In the genomic region with DNA sequence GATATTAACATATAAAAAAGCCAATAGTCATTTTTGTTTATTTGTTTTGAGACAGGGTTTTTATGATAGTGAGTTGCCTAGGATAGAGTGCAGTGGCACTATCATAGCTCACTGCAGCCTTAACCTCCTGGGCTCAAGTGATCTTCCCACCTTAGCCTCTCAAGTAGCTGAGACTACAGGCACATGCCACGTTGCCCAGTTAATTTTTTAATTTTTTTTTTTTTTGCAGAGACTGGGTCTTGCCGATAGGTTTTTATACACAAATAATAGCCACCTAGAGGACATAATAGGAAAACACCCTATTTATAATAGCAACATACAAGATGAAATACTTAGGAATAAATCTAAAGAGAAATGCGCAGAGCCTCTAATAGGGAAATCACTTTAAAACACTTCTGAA, we compare ENCODE assay signal across 8 cellular contexts. TPM values are rescaled to one million over a fixed set of nuclear protein-coding genes. Genes with fewer than 3 reads are reported as not detected.
A peak's percentile ranks its signal among the peaks of the same experiment; 100 is the strongest.
DNase-seq lines count a peak whose midpoint lies in the region; ATAC-seq and TF ChIP-seq lines count a peak whose summit lies in the region.

No MANE protein-coding gene starts in this region.

- H3K27me3 Mint-ChIP-seq in activated B cell treated with CpG ODN at 0.5 μM for 24 hours: no peaks in the 10 kb centered on the region
- H3K27me3 Mint-ChIP-seq in immature natural killer cell (ENCODE audit: low read depth in 3 of 3): no peaks in the 10 kb centered on the region

- H3K9me3 Mint-ChIP-seq in activated B cell treated with CpG ODN at 0.5 μM for 24 hours (no peaks in the 10 kb centered on the region), immature natural killer cell (no peaks in the 10 kb centered on the region)

- H3K36me3 Mint-ChIP-seq in activated B cell treated with CpG ODN at 0.5 μM for 24 hours (ENCODE audit: low read depth): peaks cover 49% of the 10 kb centered on the region
- H3K36me3 Mint-ChIP-seq in immature natural killer cell: peaks cover 0 to 16% (median 8%) of the 10 kb centered on the region in 3 donors

- H3K4me3 ChIP-seq in A673 (ENCODE audit: low read depth, low read length, poor library complexity, severe bottlenecking) (no peak overlapping the region), GM12864 (ENCODE audit: low read depth, low read length) (no peak overlapping the region)
- H3K4me3 ChIP-seq in effector memory CD4-positive, alpha-beta T cell (ENCODE audit: insufficient read depth, low read depth, low read length, poor library complexity, severe bottlenecking): no peak overlapping the region

- H3K27ac Mint-ChIP-seq in activated B cell treated with CpG ODN at 0.5 μM for 24 hours (no peak overlapping the region), immature natural killer cell (peak overlapping the region in 4 of 6 donors; percentile 27 to 71 (median 41))

- no TSS peak for BruUV-seq in A673 (replicated peaks; lab: Mats Ljungman, UMichigan)

- H3K4me1 Mint-ChIP-seq in activated B cell treated with CpG ODN at 0.5 μM for 24 hours: peaks cover 26% of the 10 kb centered on the region
- peaks cover 24 to 59% of the 10 kb centered on the region in 2 donors for H3K4me1 Mint-ChIP-seq in immature natural killer cell

- H3K4me3 Mint-ChIP-seq in activated B cell treated with CpG ODN at 0.5 μM for 24 hours (no peak overlapping the region), immature natural killer cell (no peak overlapping the region)

- POLR2A ChIA-PET in A673 (lab: Charles Lee; ENCODE audit: low non-redundant PET) (interaction anchor here (0.7 kb wide), 1 partner anchor 43 kb away, joined by 4 read pairs; no protein-coding TSS in a partner anchor), activated B cell treated with CpG ODN at 0.5 μM for 24 hours (lab: Charles Lee) (interaction anchor here (0.7 to 0.8 kb wide), 2 partner anchors 34 to 49 kb away, joined by 3 to 4 read pairs; no protein-coding TSS in a partner anchor)

- in situ Hi-C loops in GM13976 (cut with MboI; ENCODE audit: low sequenced_read_pairs, unreplicated experiment): no loop called here

- no peak overlapping the region for H3K27ac ChIP-seq in A673 (ENCODE audit: low read depth, low read length, poor library complexity, severe bottlenecking)
- H3K27ac ChIP-seq in effector memory CD4-positive, alpha-beta T cell (ENCODE audit: insufficient read depth, low read length, poor library complexity, severe bottlenecking): no peak overlapping the region

- peaks cover 41% of the 10 kb centered on the region for H3K36me3 ChIP-seq in A673 (ENCODE audit: insufficient read depth, low read length, poor library complexity, severe bottlenecking)
- peaks cover 21% of the 10 kb centered on the region for H3K36me3 ChIP-seq in effector memory CD4-positive, alpha-beta T cell (ENCODE audit: control insufficient read depth, insufficient read depth, low read length)

- intact Hi-C loops in A673 (cut with micrococcal nuclease; ENCODE audit: unreplicated experiment): no loop called here
- intact Hi-C loops in activated B cell treated with CpG ODN at 0.5 μM for 24 hours (cut with micrococcal nuclease): loop anchor here (1.0 to 2.0 kb wide), 2 partner anchors 13 to 15 kb away; a partner anchor contains a TSS

- CTCF ChIA-PET in A673 (lab: Charles Lee) (interaction anchor here (0.7 kb wide), 3 partner anchors 29 to 682 kb away, joined by 3 to 9 read pairs (median 5); no protein-coding TSS in a partner anchor), activated B cell treated with CpG ODN at 0.5 μM for 24 hours (lab: Charles Lee) (interaction anchor here (0.6 to 1.1 kb wide), 2 partner anchors 10 to 28 kb away, joined by 3 to 4 read pairs; no protein-coding TSS in a partner anchor)

- peak; percentile 53 for ATAC-seq in activated B cell treated with CpG ODN at 0.5 μM for 24 hours (ENCODE audit: low read depth)
- no peak for ATAC-seq in stimulated activated naive CD8-positive, alpha-beta T cell treated with anti-CD3 and anti-CD28 coated beads, Interleukin-15, Interleukin-2, amounts not matched to agents 100 U/mL and 50 U/mL, for 24 hours

- no peaks in the 10 kb centered on the region for H3K4me1 ChIP-seq in A673 (ENCODE audit: insufficient read depth, low read length, poor library complexity, severe bottlenecking)
- H3K4me1 ChIP-seq in effector memory CD4-positive, alpha-beta T cell (ENCODE audit: control insufficient read depth, insufficient read depth, low read length, poor library complexity, severe bottlenecking): peaks cover 10% of the 10 kb centered on the region

- peak; percentile 57 for DNase-seq in A673 (ENCODE audit: low spot score)
- no peak for DNase-seq in GM12864 (ENCODE audit: low read depth)
- no peak for DNase-seq in activated B cell treated with CpG ODN at 0.5 μM for 24 hours
- DNase-seq in immature natural killer cell: peak; percentile 21 to 41 (median 25)
- DNase-seq in NCI-H2107 treated with DMSO at 0.1 percent for 48 hours (lab: John Stamatoyannopoulos, UW; ENCODE audit: unreplicated experiment): no peak
- DNase-seq in stimulated activated naive CD8-positive, alpha-beta T cell treated with anti-CD3 and anti-CD28 coated beads, Interleukin-15, Interleukin-2, amounts not matched to agents 100 U/mL and 50 U/mL, for 24 hours: no peak
- DNase-seq in GM13976 (ENCODE audit: low spot score): no peak
- no peak for DNase-seq in effector memory CD4-positive, alpha-beta T cell

- no peaks in the 10 kb centered on the region for H3K9me3 ChIP-seq in A673 (ENCODE audit: low read depth, low read length, poor library complexity, severe bottlenecking)
- no peaks in the 10 kb centered on the region for H3K9me3 ChIP-seq in effector memory CD4-positive, alpha-beta T cell (ENCODE audit: control insufficient read depth, low read length)

- TF ChIP-seq CTCF in A673 (conservative IDR thresholded peaks at IDR 0.05; ENCODE audit: low read depth, low read length): peak; percentile 56
- TF ChIP-seq CTCF in GM12864 (IDR thresholded peaks at IDR 0.05; ENCODE audit: low read depth, low read length, missing control alignments): peak; percentile 32
- no peak for TF ChIP-seq CTCF in activated B cell treated with CpG ODN at 0.5 μM for 24 hours (IDR thresholded peaks at IDR 0.05)
- TF ChIP-seq CTCF in GM13976 (IDR thresholded peaks at IDR 0.05; ENCODE audit: borderline replicate concordance, control extremely low read depth, extremely low read depth, insufficient read depth, missing control alignments): no peak

- H3K27me3 ChIP-seq in A673 (replicated peaks; ENCODE audit: insufficient read depth, low read depth, low read length, poor library complexity): no peaks in the 10 kb centered on the region
- no peaks in the 10 kb centered on the region for H3K27me3 ChIP-seq in effector memory CD4-positive, alpha-beta T cell (replicated peaks; ENCODE audit: control insufficient read depth, insufficient read depth, low read length, poor library complexity, severe bottlenecking)

RNA-seq across cellular contexts. Expression of a gene that starts 13.3 kb away (rescaled TPM):
- total RNA-seq in A673 (2021): 176 and 208 TPM in 2 replicates
- 78.9 and 88.4 TPM in 2 replicates for total RNA-seq in activated B cell treated with CpG ODN at 0.5 μM for 24 hours
- polyA plus RNA-seq in immature natural killer cell: 10 to 100 TPM; 16.8 to 21.0 (median 19.4) TPM

Comparison
In these comparisons a context has a peak if more than half of its experiments do, and no peak if none do; other contexts are left out.
1. DNase-seq: peak in A673 (single experiment) and immature natural killer cell (3 of 3); none in GM12864 (single experiment), activated B cell treated with CpG ODN at 0.5 μM for 24 hours (single experiment), NCI-H2107 treated with DMSO at 0.1 percent for 48 hours (single experiment), stimulated activated naive CD8-positive, alpha-beta T cell treated with anti-CD3 and anti-CD28 coated beads, Interleukin-15, Interleukin-2, amounts not matched to agents 100 U/mL and 50 U/mL, for 24 hours (single experiment), GM13976 (single experiment) and effector memory CD4-positive, alpha-beta T cell (0 of 3).
2. CTCF ChIP-seq: peak in A673 (single experiment) and GM12864 (single experiment); none in activated B cell treated with CpG ODN at 0.5 μM for 24 hours (single experiment) and GM13976 (single experiment).